11 cellular contexts compared by ENCODE assay signal in the genomic region with DNA sequence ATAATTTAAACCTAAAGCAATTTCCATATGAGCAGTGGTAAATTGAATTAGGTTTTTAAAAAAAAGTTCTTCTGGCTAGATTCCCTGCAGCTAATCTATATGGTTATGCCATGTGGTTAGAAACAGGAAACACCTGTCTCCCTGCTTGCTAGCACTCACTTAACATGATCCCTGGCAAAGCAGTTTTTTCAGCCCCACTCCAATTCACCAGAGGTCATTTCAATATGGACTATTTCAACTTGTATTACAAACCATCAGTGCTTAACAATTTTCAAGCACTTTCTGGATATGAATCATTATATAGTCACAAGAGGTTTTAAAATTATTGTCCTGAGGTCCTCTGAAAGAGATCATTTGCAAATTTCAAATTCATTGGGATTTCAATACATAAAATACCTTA.
A peak's percentile ranks its signal among the peaks of the same experiment; 100 is the strongest.
DNase-seq lines count a peak whose midpoint lies in the region; ATAC-seq and TF ChIP-seq lines count a peak whose summit lies in the region.
"Had no signal": no experiment of that assay in that cellular context is flagged by ENCODE, and none has a peak within 500 bp of the region (broad histone marks: within the 10 kb centered on the region; RNA-seq: fewer than 3 reads in every experiment).

No MANE protein-coding gene starts in this region.

- no peak overlapping the region for H3K4me3 ChIP-seq in fibroblast of villous mesenchyme (ENCODE audit: low read depth, low read length)
- H3K4me3 ChIP-seq: A549, lung had no signal

- peak; percentile 49 for ATAC-seq in HG03108 (IDR thresholded peaks at IDR 0.05; ENCODE audit: unreplicated experiment)
- ATAC-seq in GM18520 (IDR thresholded peaks at IDR 0.05; ENCODE audit: unreplicated experiment) = no peak
- ATAC-seq: A549 had no signal

- TF ChIP-seq CTCF in fibroblast of villous mesenchyme (IDR thresholded peaks at IDR 0.05; ENCODE audit: insufficient read depth, low read depth, low read length) = no peak

- DNase-seq in NCI-H510A treated with DMSO at 0.1 percent for 48 hours (lab: John Stamatoyannopoulos, UW) = peak; percentile 67
- no peak for DNase-seq in NCI-H510A (lab: John Stamatoyannopoulos, UW)
- peak; percentile 60 for DNase-seq in NCI-H2029 (lab: John Stamatoyannopoulos, UW)
- DNase-seq in fibroblast of villous mesenchyme (ENCODE audit: low read depth) = peak; percentile 58
- DNase-seq in activated CD4-positive, alpha-beta T cell treated with anti-CD3 and anti-CD28 coated beads for 48 hours = no peak
- no peak for DNase-seq in germinal center (ENCODE audit: low spot score)
- DNase-seq: activated CD8-positive, alpha-beta memory T cell treated with anti-CD3 and anti-CD28 coated beads, Interleukin-2, amount 50 U/mL, for 4 hours had no signal

Comparison
In these comparisons a context has a peak if more than half of its experiments do, and no peak if none do; other contexts are left out.
1. DNase-seq: peak in NCI-H510A treated with DMSO at 0.1 percent for 48 hours (single experiment), NCI-H2029 (single experiment) and fibroblast of villous mesenchyme (single experiment); none in NCI-H510A (single experiment), activated CD4-positive, alpha-beta T cell treated with anti-CD3 and anti-CD28 coated beads for 48 hours (single experiment) and germinal center (single experiment).